11 cellular contexts compared by ENCODE assay signal in the genomic region with DNA sequence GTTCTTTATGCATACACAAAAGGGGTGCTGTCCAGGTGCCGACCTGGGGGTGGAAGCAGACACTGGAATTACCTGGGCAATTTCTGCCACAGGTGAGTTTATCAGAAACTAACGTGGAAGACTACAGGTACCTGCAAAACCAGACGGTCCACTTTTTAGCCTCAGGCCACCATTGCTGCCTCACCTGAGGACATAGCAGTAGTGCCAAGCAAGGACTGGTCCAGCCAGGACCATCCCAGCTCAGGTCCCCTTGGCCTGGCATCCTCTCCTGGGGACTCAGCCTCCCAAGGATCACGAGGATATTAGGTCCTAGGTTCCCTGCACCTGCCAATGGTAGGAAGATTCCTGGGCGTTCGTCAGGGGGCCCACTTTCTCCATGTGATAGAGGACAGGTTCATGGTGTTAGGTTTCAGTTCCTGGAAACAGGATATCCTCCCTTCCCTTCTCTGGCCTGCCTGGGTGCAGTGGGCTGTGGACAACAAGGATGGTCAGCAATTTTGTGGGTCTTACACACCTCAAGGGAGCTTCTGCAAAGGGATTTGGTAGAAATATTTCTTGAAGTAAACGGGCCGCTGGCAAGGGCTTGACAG.
DNase-seq lines count a peak whose midpoint lies in the region; ATAC-seq lines count a peak whose summit lies in the region.
"Had no signal": no experiment of that assay in that cellular context is flagged by ENCODE, and none has a peak within 500 bp of the region (broad histone marks: within the 10 kb centered on the region; RNA-seq: fewer than 3 reads in every experiment).

No MANE protein-coding gene starts in this region.

- H3K4me3 ChIP-seq in HUES48 (ENCODE audit: low read depth, low read length) (no peak overlapping the region), neuronal stem cell (ENCODE audit: low read length in 2 of 2) (no peak overlapping the region)

- WGBS in neuronal stem cell (ENCODE audit: extremely low coverage in 2 of 2, insufficient read length in 2 of 2, insufficient replicate concordance in 1 of 2), 2 donors = no CpG with 5 or more reads among the region's 8 CpGs

- peak overlapping the region; percentile 68 for H3K4me3 Mint-ChIP-seq in central memory CD8-positive, alpha-beta T cell
- no peak overlapping the region for H3K4me3 Mint-ChIP-seq in activated T-cell treated with anti-CD3 and anti-CD28 coated beads, Interleukin-2, amount 50 U/mL, for 24 hours

- peaks cover 27% of the 10 kb centered on the region for H3K4me1 Mint-ChIP-seq in central memory CD8-positive, alpha-beta T cell
- peaks cover 22% of the 10 kb centered on the region for H3K4me1 Mint-ChIP-seq in activated T-cell treated with anti-CD3 and anti-CD28 coated beads, Interleukin-2, amount 50 U/mL, for 24 hours (ENCODE audit: low read depth)

- H3K4me1 ChIP-seq in HUES48 (ENCODE audit: control insufficient read depth, insufficient read depth, low read length) (peaks cover 26% of the 10 kb centered on the region), neuronal stem cell (ENCODE audit: control insufficient read depth in 2 of 2, insufficient read depth in 1 of 2, low read depth in 1 of 2, low read length in 2 of 2) (peaks cover 0 to 12% of the 10 kb centered on the region in 2 donors)

- peak overlapping the region; percentile 75 for H3K27ac Mint-ChIP-seq in central memory CD8-positive, alpha-beta T cell (ENCODE audit: low read depth)
- H3K27ac Mint-ChIP-seq in activated T-cell treated with anti-CD3 and anti-CD28 coated beads, Interleukin-2, amount 50 U/mL, for 24 hours = no peak overlapping the region

- H2BK120ac ChIP-seq in neuronal stem cell (ENCODE audit: low read depth, low read length) = no peak overlapping the region

- peak overlapping the region; percentile 40 for H2AK5ac ChIP-seq in neuronal stem cell (ENCODE audit: low read depth, low read length)

- peak overlapping the region; percentile 41 for H2AFZ ChIP-seq in neuronal stem cell (ENCODE audit: low read length)

- H3K4ac ChIP-seq in neuronal stem cell (ENCODE audit: low read length) = no peak overlapping the region

- no peak overlapping the region for H3K14ac ChIP-seq in neuronal stem cell (ENCODE audit: low read length)

- ATAC-seq in central memory CD8-positive, alpha-beta T cell (replicated peaks; ENCODE audit: extremely low read depth, poor library complexity, severe bottlenecking) = no peak
- no peak for ATAC-seq in GM19463 (IDR thresholded peaks at IDR 0.05; ENCODE audit: unreplicated experiment)

- no peaks in the 10 kb centered on the region for H3K27me3 Mint-ChIP-seq in central memory CD8-positive, alpha-beta T cell
- no peaks in the 10 kb centered on the region for H3K27me3 Mint-ChIP-seq in activated T-cell treated with anti-CD3 and anti-CD28 coated beads, Interleukin-2, amount 50 U/mL, for 24 hours

- H3K9me3 ChIP-seq in HUES48 (ENCODE audit: control insufficient read depth, insufficient read depth, low read length) = no peaks in the 10 kb centered on the region
- no peaks in the 10 kb centered on the region for H3K9me3 ChIP-seq in neuronal stem cell (replicated peaks in 1 of 2; ENCODE audit: control insufficient read depth in 2 of 2, insufficient read depth in 1 of 2, low read depth in 1 of 2, low read length in 2 of 2)

- no peak overlapping the region for H3K4me2 ChIP-seq in neuronal stem cell (ENCODE audit: insufficient read depth, low read length, poor library complexity, severe bottlenecking)
- H3K4me2 ChIP-seq: KMS-11 had no signal

- no peak overlapping the region for H3K23ac ChIP-seq in neuronal stem cell (ENCODE audit: low read depth, low read length, poor library complexity)

- no peaks in the 10 kb centered on the region for H3K9me3 Mint-ChIP-seq in central memory CD8-positive, alpha-beta T cell
- no peaks in the 10 kb centered on the region for H3K9me3 Mint-ChIP-seq in activated T-cell treated with anti-CD3 and anti-CD28 coated beads, Interleukin-2, amount 50 U/mL, for 24 hours

- H3K27me3 ChIP-seq in HUES48 (ENCODE audit: control insufficient read depth, insufficient read depth, low read length) (no peaks in the 10 kb centered on the region), neuronal stem cell (ENCODE audit: control insufficient read depth in 3 of 3, insufficient read depth in 3 of 3, low read depth in 1 of 3, low read length in 3 of 3) (no peaks in the 10 kb centered on the region)

- no peak overlapping the region for H4K91ac ChIP-seq in neuronal stem cell (ENCODE audit: low read depth, low read length, poor library complexity)

- H3K9ac ChIP-seq in HUES48 (ENCODE audit: low read depth, low read length) (no peak overlapping the region), neuronal stem cell (ENCODE audit: low read depth, low read length, poor library complexity) (no peak overlapping the region)
- H3K9ac ChIP-seq: KMS-11 had no signal

- no peak overlapping the region for H2BK12ac ChIP-seq in neuronal stem cell (ENCODE audit: low read length)

- H3K36me3 Mint-ChIP-seq in central memory CD8-positive, alpha-beta T cell (ENCODE audit: insufficient read depth) = no peaks in the 10 kb centered on the region
- H3K36me3 Mint-ChIP-seq in activated T-cell treated with anti-CD3 and anti-CD28 coated beads, Interleukin-2, amount 50 U/mL, for 24 hours (ENCODE audit: low read depth) = no peaks in the 10 kb centered on the region

- peak overlapping the region; percentile 16 for H3K18ac ChIP-seq in neuronal stem cell (ENCODE audit: low read length)

- H2BK15ac ChIP-seq in neuronal stem cell (ENCODE audit: low read length) = no peak overlapping the region

- H3K79me1 ChIP-seq in neuronal stem cell (ENCODE audit: low read depth, low read length) = no peaks in the 10 kb centered on the region

- no peak overlapping the region for H4K8ac ChIP-seq in neuronal stem cell (ENCODE audit: low read depth, low read length)

- DNase-seq in DMS153 treated with DMSO at 0.1 percent for 48 hours (lab: John Stamatoyannopoulos, UW; ENCODE audit: unreplicated experiment) (peak; percentile 32), neuronal stem cell (ENCODE audit: low spot score) (no peak), HK-2 (ENCODE audit: unreplicated experiment) (no peak)
- no peak for DNase-seq in central memory CD8-positive, alpha-beta T cell (ENCODE audit: low spot score in 2 of 2)
- no peak for DNase-seq in stimulated activated CD4-positive, alpha-beta T cell treated with anti-CD3 and anti-CD28 coated beads, Interleukin-2, amount 100 ng/mL, for 48 hours
- no peak for DNase-seq in activated T-cell treated with anti-CD3 and anti-CD28 coated beads, Interleukin-2, amount 50 U/mL, for 24 hours
- DNase-seq: retina, SIG-M5 had no signal

- peak overlapping the region; percentile 26 for H3K27ac ChIP-seq in HUES48 (ENCODE audit: low read depth, low read length)
- no peak overlapping the region for H3K27ac ChIP-seq in neuronal stem cell (replicated peaks; ENCODE audit: low read length)
- H3K27ac ChIP-seq: KMS-11 had no signal

- H3K36me3 ChIP-seq in HUES48 (ENCODE audit: control insufficient read depth, insufficient read depth, low read length) (no peaks in the 10 kb centered on the region), neuronal stem cell (replicated peaks in 1 of 2; ENCODE audit: control insufficient read depth in 2 of 2, insufficient read depth in 2 of 2, low read length in 2 of 2) (no peaks in the 10 kb centered on the region)

- no peak overlapping the region for H2BK5ac ChIP-seq in neuronal stem cell (ENCODE audit: low read length)
